8 cellular contexts compared by ENCODE assay signal in genomic region chr12:113424915-113425823, GRCh38. TPM values are rescaled to one million over a fixed set of nuclear protein-coding genes. Genes with fewer than 3 reads are reported as not detected.
A peak's percentile ranks its signal among the peaks of the same experiment; 100 is the strongest.
DNase-seq lines count a peak whose midpoint lies in the region; ATAC-seq and TF ChIP-seq lines count a peak whose summit lies in the region.

No MANE protein-coding gene starts in this region.

- ATAC-seq in GM18870 (IDR thresholded peaks at IDR 0.05; ENCODE audit: unreplicated experiment), result no peak
- no peak for ATAC-seq in GM21825 (IDR thresholded peaks at IDR 0.05; ENCODE audit: unreplicated experiment)

- H3K36me3 ChIP-seq in WERI-Rb-1 (no peaks in the 10 kb centered on the region; the same call in 1 of the 2 replicates), kidney epithelial cell (ENCODE audit: control insufficient read depth, insufficient read depth, low read length) (no peaks in the 10 kb centered on the region)

- H3K27ac ChIP-seq in WERI-Rb-1, result no peak overlapping the region

- H3K9me3 ChIP-seq in WERI-Rb-1 (ENCODE audit: severe bottlenecking), result no peaks in the 10 kb centered on the region

- H3K4me3 ChIP-seq in WERI-Rb-1 (ENCODE audit: low read depth, low read length), result no peak overlapping the region
- no peak overlapping the region for H3K4me3 ChIP-seq in kidney epithelial cell (ENCODE audit: low read depth, low read length)

- peak; percentile 84 for TF ChIP-seq CTCF in WERI-Rb-1 (IDR thresholded peaks at IDR 0.05; ENCODE audit: low read depth, low read length)
- TF ChIP-seq CTCF in kidney epithelial cell (IDR thresholded peaks at IDR 0.05; ENCODE audit: insufficient read depth, low read length, poor library complexity, severe bottlenecking), result peak; percentile 88

- TF ChIP-seq RAD21 in Ishikawa (IDR thresholded peaks at IDR 0.05; ENCODE audit: low read depth), result peak; percentile 83

- no peak for TF ChIP-seq EP300 in Ishikawa (IDR thresholded peaks at IDR 0.05; ENCODE audit: borderline replicate concordance)

- H3K27me3 ChIP-seq in WERI-Rb-1 (ENCODE audit: insufficient read depth, low read depth, severe bottlenecking) (no peaks in the 10 kb centered on the region), kidney epithelial cell (ENCODE audit: control insufficient read depth, insufficient read depth, low read length) (no peaks in the 10 kb centered on the region)

- DNase-seq in DMS53 treated with DMSO at 0.1 percent for 48 hours (lab: John Stamatoyannopoulos, UW; ENCODE audit: unreplicated experiment) (peak; percentile 56), WERI-Rb-1 (peak; percentile 63), kidney epithelial cell (ENCODE audit: low read depth) (no peak)
- peak; percentile 20 for DNase-seq in central memory CD4-positive, alpha-beta T cell
- DNase-seq in stimulated activated CD4-positive, alpha-beta T cell treated with anti-CD3 and anti-CD28 coated beads, Interleukin-4, amount 100 ng/mL, for 48 hours (ENCODE audit: low read depth in 2 of 2), result peak; percentile 30 to 64

TF ChIP-seq in Ishikawa, 13 proteins besides CTCF, POLR2A, EP300 and RAD21:
- TF ChIP-seq CREB1 (IDR thresholded peaks at IDR 0.05; ENCODE audit: low read depth), result no peak
- no peak for TF ChIP-seq TEAD4 (IDR thresholded peaks at IDR 0.05)
- TF ChIP-seq MAX (IDR thresholded peaks at IDR 0.05), result no peak
- TF ChIP-seq USF1 (IDR thresholded peaks at IDR 0.05), result no peak
- no peak for TF ChIP-seq ZBTB7A (IDR thresholded peaks at IDR 0.05; ENCODE audit: low read depth)
- TF ChIP-seq YY1 (IDR thresholded peaks at IDR 0.05; ENCODE audit: low read depth), result no peak
- no peak for TF ChIP-seq NFIC (IDR thresholded peaks at IDR 0.05)
- TF ChIP-seq REST (IDR thresholded peaks at IDR 0.05; ENCODE audit: low read depth), result no peak
- no peak for TF ChIP-seq CEBPB (IDR thresholded peaks at IDR 0.05)
- no peak for TF ChIP-seq TAF1 (IDR thresholded peaks at IDR 0.05; ENCODE audit: low read depth)
- no peak for TF ChIP-seq EGR1 (IDR thresholded peaks at IDR 0.05)
- TF ChIP-seq FOXM1 (IDR thresholded peaks at IDR 0.05; ENCODE audit: borderline replicate concordance, low read depth), result no peak
- TF ChIP-seq TCF12 (IDR thresholded peaks at IDR 0.05; ENCODE audit: low read depth), result no peak

RNA-seq across cellular contexts. Expression of gene SDSL, which starts 3.0 kb away (rescaled TPM):
- 9.1 and 14.5 TPM in 2 replicates for total RNA-seq in kidney epithelial cell

RNA-seq across cellular contexts. Expression of gene SDS, which starts 21.5 kb away (rescaled TPM):
- not detected in 2 replicates for total RNA-seq in kidney epithelial cell

RNA-seq across cellular contexts. Expression of gene LHX5, which starts 46.5 kb away (rescaled TPM):
- total RNA-seq in kidney epithelial cell, result 0.34 and 0.50 TPM in 2 replicates
